Comparison of ENCODE assay signal across 24 cellular contexts in genomic region chr9:35679091-35679490, GRCh38. TPM values are rescaled to one million over a fixed set of nuclear protein-coding genes. Genes with fewer than 3 reads are reported as not detected.
"Had no signal": no experiment of that assay in that cellular context is flagged by ENCODE, and none has a peak within 500 bp of the region (broad histone marks: within the 10 kb centered on the region; RNA-seq: fewer than 3 reads in every experiment).

No MANE protein-coding gene starts in this region.

- H3K36me3 Mint-ChIP-seq: activated naive CD8-positive, alpha-beta T cell treated with anti-CD3 and anti-CD28 coated beads for 36 hours had no signal

- H3K4me3 Mint-ChIP-seq: activated naive CD8-positive, alpha-beta T cell treated with anti-CD3 and anti-CD28 coated beads for 36 hours; activated T-cell treated with anti-CD3 and anti-CD28 coated beads, Interleukin-2, amount 50 U/mL, for 4 hours had no signal

- ATAC-seq: activated T-cell treated with anti-CD3 and anti-CD28 coated beads, Interleukin-2, amount 50 U/mL, for 4 hours; foreskin keratinocyte had no signal

- H3K27me3 ChIP-seq: hepatocyte, tibial nerve had no signal

- H3K27ac Mint-ChIP-seq: activated naive CD8-positive, alpha-beta T cell treated with anti-CD3 and anti-CD28 coated beads for 36 hours; activated T-helper 2 cell treated with anti-CD3 and anti-CD28 coated beads, Interferon-gamma antibody, Interleukin-2, Interleukin-4, amounts not matched to agents 10 μg/mL and 5 μg/mL and 100 μg/mL, durations not matched to agents 14 hours and 24 hours and 36 hours; nephron had no signal

- H3K9me3 ChIP-seq: left ventricle myocardium inferior, tibial nerve had no signal

- DNase-seq: activated CD4-positive, alpha-beta T cell treated with anti-CD3 and anti-CD28 coated beads for 1 hour; activated CD4-positive, alpha-beta T cell treated with anti-CD3 and anti-CD28 coated beads, Interleukin-2, amount 50 U/mL, for 1 hour; activated CD8-positive, alpha-beta memory T cell treated with anti-CD3 and anti-CD28 coated beads, Interleukin-2, amount 50 U/mL, for 48 hours; activated naive CD4-positive, alpha-beta T cell treated with Interleukin-2 at 50 U/mL for 16 hours; activated naive CD8-positive, alpha-beta T cell treated with anti-CD3 and anti-CD28 coated beads for 36 hours; activated T-cell treated with anti-CD3 and anti-CD28 coated beads, Interleukin-2, amount 50 U/mL, for 4 hours; cerebellar nuclear complex; erythroblast; foreskin keratinocyte; glutamatergic neuron; left ventricle myocardium inferior; retina; stimulated activated CD4-positive, alpha-beta T cell treated with anti-CD3 and anti-CD28 coated beads, Interleukin-4, amount 100 ng/mL, for 1 hour; stimulated activated naive CD4-positive, alpha-beta T cell treated with Interleukin-2 at 50 U/mL for 16 hours; substantia nigra; T-helper 1 cell; T-helper 9 cell had no signal

- H3K4me3 ChIP-seq: hepatocyte, left ventricle myocardium inferior, tibial nerve had no signal

- H3K9me3 Mint-ChIP-seq: activated naive CD8-positive, alpha-beta T cell treated with anti-CD3 and anti-CD28 coated beads for 36 hours; activated T-cell treated with anti-CD3 and anti-CD28 coated beads, Interleukin-2, amount 50 U/mL, for 4 hours; activated T-helper 2 cell treated with anti-CD3 and anti-CD28 coated beads, Interferon-gamma antibody, Interleukin-2, Interleukin-4, amounts not matched to agents 10 μg/mL and 5 μg/mL and 100 μg/mL, durations not matched to agents 14 hours and 24 hours and 36 hours; nephron had no signal

- H3K27ac ChIP-seq: foreskin keratinocyte, hepatocyte, left ventricle myocardium inferior, tibial nerve had no signal

- H3K4me1 ChIP-seq: foreskin keratinocyte had no signal

RNA-seq across cellular contexts. Expression of gene CA9, which starts 5.4 kb away (rescaled TPM):
- total RNA-seq: left ventricle myocardium inferior, lung microvascular endothelial cell, mononuclear cell, myocyte had no signal

RNA-seq across cellular contexts. Expression of gene ARHGEF39, which starts 14.1 kb away (rescaled TPM):
- total RNA-seq: myocyte had no signal
